15 cellular contexts compared by ENCODE assay signal in the genomic region with DNA sequence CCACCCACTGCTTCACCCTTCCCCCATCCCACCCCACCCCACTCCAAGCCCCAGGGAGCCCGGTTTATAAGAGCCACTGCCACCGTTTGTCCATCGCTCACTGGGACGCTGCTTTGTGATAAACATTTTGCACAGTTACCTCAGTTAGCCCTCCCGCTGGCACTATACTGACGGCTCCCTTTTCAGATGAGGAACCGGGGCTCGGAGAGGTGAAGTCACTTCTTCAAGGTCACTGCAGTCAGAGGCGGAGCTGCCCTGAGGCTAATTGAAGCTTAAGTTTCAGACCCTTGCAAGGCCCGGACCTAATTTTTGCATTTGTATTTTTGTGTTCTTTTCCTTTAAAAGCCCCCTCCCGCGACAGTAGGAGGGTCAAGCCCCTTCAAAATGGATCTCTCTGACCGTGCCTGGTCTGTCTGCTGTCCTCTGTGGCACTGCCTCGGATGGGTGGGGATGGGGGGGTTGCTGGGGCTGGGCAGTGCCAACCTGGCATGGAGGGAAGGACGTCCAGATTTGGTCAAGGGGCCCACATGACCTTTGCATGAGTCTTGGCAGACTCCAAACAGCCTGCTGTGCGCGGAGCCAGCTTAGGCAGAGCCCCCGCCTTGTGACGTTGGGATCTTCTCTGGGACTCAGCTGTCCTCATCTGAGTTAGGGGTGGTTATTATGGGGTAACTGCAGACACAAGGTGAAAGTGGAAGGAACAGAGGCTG. TPM values are rescaled to one million over a fixed set of nuclear protein-coding genes. Genes with fewer than 3 reads are reported as not detected.
DNase-seq lines count a peak whose midpoint lies in the region; ATAC-seq and TF ChIP-seq lines count a peak whose summit lies in the region.
"Had no signal": no experiment of that assay in that cellular context is flagged by ENCODE, and none has a peak within 500 bp of the region (broad histone marks: within the 10 kb centered on the region; RNA-seq: fewer than 3 reads in every experiment).

No MANE protein-coding gene starts in this region.

- H3K27me3 ChIP-seq in adrenal gland, result no peaks in the 10 kb centered on the region
- H3K27me3 ChIP-seq in iPS-18a (ENCODE audit: control insufficient read depth, insufficient read depth, low read length), result peaks cover 61% of the 10 kb centered on the region
- peaks cover 0 to 50% (median 27%) of the 10 kb centered on the region in 3 donors for H3K27me3 ChIP-seq in stomach
- H3K27me3 ChIP-seq: pancreas had no signal

- intact Hi-C loops in adrenal gland (cut with DNase I), result no loop called here
- intact Hi-C loops in stomach (cut with DNase I; ENCODE audit: low total_unique reads), result loop anchor here (10.0 kb wide), 1 partner anchor 296 kb away; no protein-coding TSS in a partner anchor

- H3K9ac ChIP-seq in iPS-18a (ENCODE audit: low read length), result no peak overlapping the region

- H3K4me1 Mint-ChIP-seq in T-helper 2 cell treated with Interferon-gamma antibody and Interleukin-4, amounts not matched to agents 5 μg/mL and 100 μg/mL, for 36 hours (ENCODE audit: low read depth), result no peaks in the 10 kb centered on the region

- TF ChIP-seq POLR2A in adrenal gland (IDR thresholded peaks at IDR 0.05) (no peak), stomach (IDR thresholded peaks at IDR 0.05) (no peak)

- no peak overlapping the region for H3K27ac Mint-ChIP-seq in T-helper 2 cell treated with Interferon-gamma antibody and Interleukin-4, amounts not matched to agents 5 μg/mL and 100 μg/mL, for 36 hours
- H3K27ac Mint-ChIP-seq: activated B cell treated with CpG ODN at 0.5 μM for 24 hours; CD8-positive, alpha-beta T cell; stimulated activated naive CD8-positive, alpha-beta T cell treated with anti-CD3 and anti-CD28 coated beads, Interleukin-15, Interleukin-2, amounts not matched to agents 100 ng/mL and 50 ng/mL, for 24 hours had no signal

- no peaks in the 10 kb centered on the region for H3K9me3 Mint-ChIP-seq in T-helper 2 cell treated with Interferon-gamma antibody and Interleukin-4, amounts not matched to agents 5 μg/mL and 100 μg/mL, for 36 hours
- H3K9me3 Mint-ChIP-seq: activated B cell treated with CpG ODN at 0.5 μM for 24 hours; CD8-positive, alpha-beta T cell; stimulated activated naive CD8-positive, alpha-beta T cell treated with anti-CD3 and anti-CD28 coated beads, Interleukin-15, Interleukin-2, amounts not matched to agents 100 ng/mL and 50 ng/mL, for 24 hours had no signal

- CTCF ChIA-PET in HEK293T (lab: Yijun Ruan, JAX), result interaction anchor here (0.6 kb wide), 1 partner anchor 72 kb away, joined by 8 read pairs; no protein-coding TSS in a partner anchor

- peak; percentile 33 for DNase-seq in HEK293T (ENCODE audit: extremely low spot score)
- peak in 5 of 7 donors; percentile 38 to 64 (median 49) for DNase-seq in adrenal gland
- no peak for DNase-seq in stomach
- no peak for DNase-seq in NCI-H446 (lab: John Stamatoyannopoulos, UW)
- no peak for DNase-seq in activated CD4-positive, CD25-positive, alpha-beta regulatory T cell (lab: John Stamatoyannopoulos, UW)
- no peak for DNase-seq in T-helper 2 cell treated with Interferon-gamma antibody and Interleukin-4, amounts not matched to agents 5 μg/mL and 100 μg/mL, for 36 hours (ENCODE audit: low spot score)
- DNase-seq: activated B cell treated with CpG ODN at 0.5 μM for 24 hours, SIG-M5 had no signal

- TF ChIP-seq CTCF in adrenal gland (IDR thresholded peaks at IDR 0.05) (no peak), stomach (IDR thresholded peaks at IDR 0.05) (no peak)

- ATAC-seq in HG03342 (IDR thresholded peaks at IDR 0.05; ENCODE audit: unreplicated experiment), result no peak
- ATAC-seq: CD8-positive, alpha-beta T cell had no signal

- H3K9me3 ChIP-seq in adrenal gland (replicated peaks in 1 of 3) (no peaks in the 10 kb centered on the region), iPS-18a (ENCODE audit: control insufficient read depth, low read depth, low read length) (no peaks in the 10 kb centered on the region), stomach (no peaks in the 10 kb centered on the region)
- H3K9me3 ChIP-seq: lower lobe of right lung, pancreas had no signal

- H3K4me1 ChIP-seq in adrenal gland (replicated peaks in 1 of 2) (peaks cover 20 to 22% of the 10 kb centered on the region in 2 donors), iPS-18a (ENCODE audit: control insufficient read depth, low read depth, low read length) (peaks cover 42% of the 10 kb centered on the region), stomach (peaks cover 22 to 44% (median 34%) of the 10 kb centered on the region in 4 donors)

- H3K4me3 ChIP-seq in adrenal gland, result no peak overlapping the region
- peak overlapping the region; percentile 54 for H3K4me3 ChIP-seq in iPS-18a (ENCODE audit: low read length)
- peak overlapping the region in 2 of 4 donors; percentile 31 to 41 for H3K4me3 ChIP-seq in stomach

- 34 to 38% (median 35%) methylated on average over 10 to 19 of the region's 19 CpGs for WGBS in adrenal gland, 4 donors
- WGBS in stomach, 5 donors, result 21 to 32% (median 25%) methylated on average over 19 of the region's 19 CpGs

- no peak for TF ChIP-seq EP300 in stomach (IDR thresholded peaks at IDR 0.05)

- H3K27me3 Mint-ChIP-seq in T-helper 2 cell treated with Interferon-gamma antibody and Interleukin-4, amounts not matched to agents 5 μg/mL and 100 μg/mL, for 36 hours (ENCODE audit: low read depth), result peaks cover 52% of the 10 kb centered on the region

- H3K36me3 ChIP-seq in adrenal gland (replicated peaks in 1 of 2) (no peaks in the 10 kb centered on the region), iPS-18a (ENCODE audit: control insufficient read depth, low read depth, low read length) (no peaks in the 10 kb centered on the region), stomach (no peaks in the 10 kb centered on the region)
- H3K36me3 ChIP-seq: lower lobe of right lung, pancreas had no signal

- H3K36me3 Mint-ChIP-seq in T-helper 2 cell treated with Interferon-gamma antibody and Interleukin-4, amounts not matched to agents 5 μg/mL and 100 μg/mL, for 36 hours (ENCODE audit: low read depth), result no peaks in the 10 kb centered on the region
- H3K36me3 Mint-ChIP-seq: CD8-positive, alpha-beta T cell had no signal

- POLR2A ChIA-PET in HEK293T (lab: Yijun Ruan, JAX), result no interaction called here

- no peak overlapping the region for H3K4me3 Mint-ChIP-seq in T-helper 2 cell treated with Interferon-gamma antibody and Interleukin-4, amounts not matched to agents 5 μg/mL and 100 μg/mL, for 36 hours
- H3K4me3 Mint-ChIP-seq: stimulated activated naive CD8-positive, alpha-beta T cell treated with anti-CD3 and anti-CD28 coated beads, Interleukin-15, Interleukin-2, amounts not matched to agents 100 ng/mL and 50 ng/mL, for 24 hours had no signal

- H3K27ac ChIP-seq in adrenal gland (peak overlapping the region in 2 of 5 donors; percentile 4 to 39), iPS-18a (ENCODE audit: low read length) (no peak overlapping the region), stomach (peak overlapping the region in 4 of 5 donors; percentile 38 to 85 (median 74))

TF ChIP-seq in HEK293T, 16 proteins besides CTCF, POLR2A, EP300 and RAD21:
- TF ChIP-seq, protein P1, sequence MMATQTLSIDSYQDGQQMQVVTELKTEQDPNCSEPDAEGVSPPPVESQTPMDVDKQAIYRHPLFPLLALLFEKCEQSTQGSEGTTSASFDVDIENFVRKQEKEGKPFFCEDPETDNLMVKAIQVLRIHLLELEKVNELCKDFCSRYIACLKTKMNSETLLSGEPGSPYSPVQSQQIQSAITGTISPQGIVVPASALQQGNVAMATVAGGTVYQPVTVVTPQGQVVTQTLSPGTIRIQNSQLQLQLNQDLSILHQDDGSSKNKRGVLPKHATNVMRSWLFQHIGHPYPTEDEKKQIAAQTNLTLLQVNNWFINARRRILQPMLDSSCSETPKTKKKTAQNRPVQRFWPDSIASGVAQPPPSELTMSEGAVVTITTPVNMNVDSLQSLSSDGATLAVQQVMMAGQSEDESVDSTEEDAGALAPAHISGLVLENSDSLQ (IDR thresholded peaks at IDR 0.05), result no peak
- TF ChIP-seq SP1 (IDR thresholded peaks at IDR 0.05), result no peak
- no peak for TF ChIP-seq FOXA1 (IDR thresholded peaks at IDR 0.05)
- no peak for TF ChIP-seq HDGF (IDR thresholded peaks at IDR 0.05; ENCODE audit: borderline replicate concordance)
- TF ChIP-seq CTBP1 (IDR thresholded peaks at IDR 0.05; ENCODE audit: borderline replicate concordance), result no peak
- no peak for TF ChIP-seq SUZ12 (IDR thresholded peaks at IDR 0.05)
- TF ChIP-seq L3MBTL2 (conservative IDR thresholded peaks at IDR 0.05), result no peak
- no peak for TF ChIP-seq LEF1 (IDR thresholded peaks at IDR 0.05; ENCODE audit: borderline replicate concordance)
- no peak for TF ChIP-seq FOXK2 (IDR thresholded peaks at IDR 0.05)

RNA-seq across cellular contexts. Expression of gene NODAL, which starts 17.7 kb away (rescaled TPM):
- total RNA-seq in adrenal gland (not detected), stomach (not detected)
- polyA plus RNA-seq in adrenal gland (not detected), stomach (not detected)
- total RNA-seq: activated B cell treated with CpG ODN at 0.5 μM for 24 hours; CD8-positive, alpha-beta T cell; lower lobe of right lung; MCF 10A; pancreas had no signal
- polyA plus RNA-seq: pancreas had no signal

RNA-seq across cellular contexts. Expression of gene PALD1, which starts 19.4 kb away (rescaled TPM):
- total RNA-seq in adrenal gland (10 to 100 TPM in 4 of 8 donors, 1 to 10 TPM in 4; 4.5 to 16.2 (median 9.3) TPM), stomach (10 to 100 TPM in 2 of 5 donors, 1 to 10 TPM in 3; 3.6 to 25.1 (median 8.1) TPM)
- polyA plus RNA-seq in adrenal gland (1 to 10 TPM; 2.0 to 7.6 (median 5.5) TPM), stomach (1 to 10 TPM; 2.4 to 3.0 (median 2.7) TPM)

RNA-seq across cellular contexts. Expression of gene EIF4EBP2, which starts 55.3 kb away (rescaled TPM):
- total RNA-seq in adrenal gland (100 to 1,000 TPM in 1 of 8 donors, 10 to 100 TPM in 7; 67.2 to 106 (median 71.6) TPM), stomach (10 to 100 TPM; 24.0 to 74.7 (median 64.3) TPM)
- polyA plus RNA-seq in adrenal gland (10 to 100 TPM; 17.7 to 57.9 (median 17.8) TPM), stomach (10 to 100 TPM; 18.9 to 43.2 (median 32.4) TPM)

Comparison
In these comparisons a context has a peak if more than half of its experiments do, and no peak if none do; other contexts are left out.
1. DNase-seq: peak in HEK293T (single experiment) and adrenal gland (5 of 7); none in stomach (single experiment), NCI-H446 (0 of 2), activated CD4-positive, CD25-positive, alpha-beta regulatory T cell (0 of 4) and T-helper 2 cell treated with Interferon-gamma antibody and Interleukin-4, amounts not matched to agents 5 μg/mL and 100 μg/mL, for 36 hours (single experiment).